20 cellular contexts compared by ENCODE assay signal in the genomic region with DNA sequence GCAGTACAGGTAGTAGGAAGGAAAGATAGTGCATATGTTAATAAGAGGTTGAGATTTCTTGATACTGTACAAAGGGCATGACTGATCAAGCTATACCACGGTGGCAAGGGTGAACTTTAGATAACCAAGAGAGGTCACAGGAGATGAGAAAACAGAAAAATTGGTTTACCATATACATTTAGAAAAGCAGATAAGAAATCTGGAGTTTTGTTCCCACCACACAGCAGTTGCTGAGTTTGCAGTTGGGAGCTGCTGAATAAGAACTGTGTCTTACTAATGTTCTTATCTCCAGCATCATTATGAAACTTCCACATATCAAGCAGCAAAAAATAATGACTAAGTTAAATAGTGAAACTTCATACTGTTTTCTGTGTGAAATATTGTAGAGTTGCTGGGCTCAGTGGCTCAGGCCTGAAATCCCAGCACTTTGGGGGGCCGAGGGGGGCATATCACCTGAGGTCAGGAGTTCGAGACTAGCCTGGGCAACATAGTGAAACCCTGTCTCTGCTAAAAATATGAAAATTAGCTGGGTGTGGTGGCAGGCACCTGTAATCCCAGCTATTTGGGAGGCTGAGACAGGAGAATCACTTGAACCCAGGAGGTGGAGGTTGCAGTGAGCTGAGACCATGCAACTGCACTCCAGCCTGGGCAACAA. TPM values are rescaled to one million over a fixed set of nuclear protein-coding genes. Genes with fewer than 3 reads are reported as not detected.
DNase-seq lines count a peak whose midpoint lies in the region; ATAC-seq and TF ChIP-seq lines count a peak whose summit lies in the region.
"Had no signal": no experiment of that assay in that cellular context is flagged by ENCODE, and none has a peak within 500 bp of the region (broad histone marks: within the 10 kb centered on the region; RNA-seq: fewer than 3 reads in every experiment).

No MANE protein-coding gene starts in this region.

- peak overlapping the region; percentile 0 for H3K4me3 Mint-ChIP-seq in activated T-helper 17 cell treated with anti-CD3 and anti-CD28 coated beads, Interleukin-2, amount 50 U/mL, for 72 hours
- H3K4me3 Mint-ChIP-seq: central memory CD8-positive, alpha-beta T cell; mesothelial cell of epicardium; neural crest cell had no signal

- peak; percentile 81 to 82 for ATAC-seq in activated CD4-positive, CD25-positive, alpha-beta regulatory T cell treated with anti-CD3 and anti-CD28 coated beads, Interleukin-2, amount 50 U/mL, for 24 hours
- peak; percentile 75 for ATAC-seq in GM18499 (IDR thresholded peaks at IDR 0.05; ENCODE audit: insufficient read depth, unreplicated experiment)
- peak; percentile 78 for ATAC-seq in HG03378 (IDR thresholded peaks at IDR 0.05; ENCODE audit: unreplicated experiment)
- ATAC-seq in activated T-helper 17 cell treated with anti-CD3 and anti-CD28 coated beads, Interleukin-2, amount 50 U/mL, for 72 hours (replicated peaks), result peak; percentile 87
- ATAC-seq in upper lobe of left lung (ENCODE audit: low FRiP score in 2 of 2), result no peak

- no peaks in the 10 kb centered on the region for H3K36me3 ChIP-seq in upper lobe of left lung
- H3K36me3 ChIP-seq: tibial nerve had no signal

- H3K27ac Mint-ChIP-seq in activated T-helper 17 cell treated with anti-CD3 and anti-CD28 coated beads, Interleukin-2, amount 50 U/mL, for 72 hours, result no peak overlapping the region
- H3K27ac Mint-ChIP-seq: mesothelial cell of epicardium had no signal

- no peak overlapping the region for H3K27ac ChIP-seq in upper lobe of left lung
- H3K27ac ChIP-seq: 22Rv1, tibial nerve had no signal

- H3K27me3 ChIP-seq in upper lobe of left lung, result no peaks in the 10 kb centered on the region

- no peak for DNase-seq in activated CD4-positive, CD25-positive, alpha-beta regulatory T cell treated with anti-CD3 and anti-CD28 coated beads, Interleukin-2, amount 50 U/mL, for 72 hours
- no peak for DNase-seq in NAMALWA (ENCODE audit: low spot score)
- DNase-seq in upper lobe of left lung, result no peak
- DNase-seq in globus pallidus (ENCODE audit: low spot score), result no peak
- DNase-seq: amygdala, GDM1, hypothalamus, NCI-H1105 treated with DMSO at 0.1 percent for 48 hours, NCI-H2171, NCI-H82, SK-N-SH had no signal

- peaks cover 12% of the 10 kb centered on the region for H3K27me3 Mint-ChIP-seq in activated T-helper 17 cell treated with anti-CD3 and anti-CD28 coated beads, Interleukin-2, amount 50 U/mL, for 72 hours

- H3K4me1 Mint-ChIP-seq in activated T-helper 17 cell treated with anti-CD3 and anti-CD28 coated beads, Interleukin-2, amount 50 U/mL, for 72 hours, result peaks cover 18% of the 10 kb centered on the region
- H3K4me1 Mint-ChIP-seq: central memory CD8-positive, alpha-beta T cell; mesothelial cell of epicardium had no signal

- H3K9me3 Mint-ChIP-seq in activated T-helper 17 cell treated with anti-CD3 and anti-CD28 coated beads, Interleukin-2, amount 50 U/mL, for 72 hours, result peaks cover 7% of the 10 kb centered on the region
- H3K9me3 Mint-ChIP-seq: central memory CD8-positive, alpha-beta T cell; mesothelial cell of epicardium; neural crest cell had no signal

- H3K9me3 ChIP-seq in upper lobe of left lung, result no peaks in the 10 kb centered on the region
- H3K9me3 ChIP-seq: SK-N-SH, tibial nerve had no signal

- H3K4me1 ChIP-seq in upper lobe of left lung, result no peaks in the 10 kb centered on the region
- H3K4me1 ChIP-seq: tibial nerve had no signal

- no peak overlapping the region for H3K4me3 ChIP-seq in upper lobe of left lung
- H3K4me3 ChIP-seq: tibial nerve had no signal

- H3K36me3 Mint-ChIP-seq in activated T-helper 17 cell treated with anti-CD3 and anti-CD28 coated beads, Interleukin-2, amount 50 U/mL, for 72 hours (ENCODE audit: low read depth), result no peaks in the 10 kb centered on the region
- H3K36me3 Mint-ChIP-seq: mesothelial cell of epicardium had no signal

- no peak for TF ChIP-seq EP300 in upper lobe of left lung (IDR thresholded peaks at IDR 0.05)

- no peak for TF ChIP-seq POLR2A in upper lobe of left lung (IDR thresholded peaks at IDR 0.05)

- 85 to 91% methylated on average over 3 of the region's 3 CpGs for WGBS in upper lobe of left lung, 2 donors

- no peak for TF ChIP-seq CTCF in upper lobe of left lung (IDR thresholded peaks at IDR 0.05)

RNA-seq across cellular contexts. Expression of gene IMPACT, which starts 12.0 kb away (rescaled TPM):
- 10 to 100 TPM in 1 of 2 donors, 1 to 10 TPM in 1; 8.9 to 13.0 TPM for total RNA-seq in activated T-helper 17 cell treated with anti-CD3 and anti-CD28 coated beads, Interleukin-2, amount 50 U/mL, for 72 hours
- 10 to 100 TPM in 5 of 6 donors, 1 to 10 TPM in 1; 4.6 to 40.8 (median 18.2) TPM for total RNA-seq in upper lobe of left lung

RNA-seq across cellular contexts. Expression of gene OSBPL1A, which starts 16.9 kb away (rescaled TPM):
- 1 to 10 TPM; 2.8 to 4.1 TPM for total RNA-seq in activated T-helper 17 cell treated with anti-CD3 and anti-CD28 coated beads, Interleukin-2, amount 50 U/mL, for 72 hours
- total RNA-seq in upper lobe of left lung, result 10 to 100 TPM; 33.3 to 64.5 (median 55.4) TPM

RNA-seq across cellular contexts. Expression of gene HRH4, which starts 46.0 kb away (rescaled TPM):
- total RNA-seq in activated T-helper 17 cell treated with anti-CD3 and anti-CD28 coated beads, Interleukin-2, amount 50 U/mL, for 72 hours, result 1 to 10 TPM; 2.2 to 3.8 TPM
- total RNA-seq in upper lobe of left lung, result 1 to 10 TPM in 1 of 6 donors, under 1 TPM in 3, not detected in 2; 0.10 to 1.1 (median 0.45) TPM
- total RNA-seq: mesothelial cell of epicardium had no signal

Comparison
In these comparisons a context has a peak if more than half of its experiments do, and no peak if none do; other contexts are left out.
1. ATAC-seq: peak in activated CD4-positive, CD25-positive, alpha-beta regulatory T cell treated with anti-CD3 and anti-CD28 coated beads, Interleukin-2, amount 50 U/mL, for 24 hours (2 of 2), GM18499 (single experiment), HG03378 (single experiment) and activated T-helper 17 cell treated with anti-CD3 and anti-CD28 coated beads, Interleukin-2, amount 50 U/mL, for 72 hours (single experiment); none in upper lobe of left lung (0 of 2).
2. RNA of gene OSBPL1A, which starts 16.9 kb away (total RNA-seq): 33.3 to 64.5 TPM in upper lobe of left lung; 2.8 to 4.1 TPM in activated T-helper 17 cell treated with anti-CD3 and anti-CD28 coated beads, Interleukin-2, amount 50 U/mL, for 72 hours; every median in the first group is over 4 times any median in the second.